Comparison of ENCODE assay signal across 8 cellular contexts in genomic region chr19:10193666-10194499, GRCh38. TPM values are rescaled to one million over a fixed set of nuclear protein-coding genes. Genes with fewer than 3 reads are reported as not detected.
DNase-seq lines count a peak whose midpoint lies in the region; ATAC-seq, FAIRE-seq and TF ChIP-seq lines count a peak whose summit lies in the region.

No MANE protein-coding gene starts in this region.

- H3K4me1 ChIP-seq in BE2C (no peaks in the 10 kb centered on the region), endothelial cell of umbilical vein (ENCODE audit: control insufficient read depth, extremely low read depth, insufficient read depth, low read length) (peaks cover 16% of the 10 kb centered on the region), muscle layer of colon (ENCODE audit: insufficient read depth, low read length) (peaks cover 13% of the 10 kb centered on the region), transverse colon (peaks cover 10 to 20% (median 15%) of the 10 kb centered on the region in 4 donors)

- peak; percentile 76 for FAIRE-seq in GM19239 (lab: Jason Lieb, UNC)
- peak; percentile 82 for FAIRE-seq in endothelial cell of umbilical vein (lab: Jason Lieb, UNC)

- H3K9ac ChIP-seq in endothelial cell of umbilical vein (replicated peaks; ENCODE audit: extremely low read depth, insufficient read depth, low read length) (peak overlapping the region; percentile 78), muscle layer of colon (ENCODE audit: low read length) (peak overlapping the region; percentile 15)

- H3K36me3 ChIP-seq in BE2C: peaks cover 31% of the 10 kb centered on the region
- H3K36me3 ChIP-seq in endothelial cell of umbilical vein (ENCODE audit: control insufficient read depth in 2 of 2, extremely low read depth in 1 of 2, insufficient read depth in 2 of 2, low read length in 2 of 2): no peaks in the 10 kb centered on the region
- no peaks in the 10 kb centered on the region for H3K36me3 ChIP-seq in muscle layer of colon (ENCODE audit: insufficient read depth, low read length)
- H3K36me3 ChIP-seq in transverse colon: no peaks in the 10 kb centered on the region

- ATAC-seq in HG03457 (IDR thresholded peaks at IDR 0.05; ENCODE audit: unreplicated experiment): peak; percentile 13

- no peak for TF ChIP-seq EP300 in transverse colon (IDR thresholded peaks at IDR 0.05; ENCODE audit: low read depth)

- H3K4me3 ChIP-seq in BE2C (ENCODE audit: low read depth, low read length) (peak overlapping the region; percentile 95), endothelial cell of umbilical vein (replicated peaks in 1 of 3; ENCODE audit: insufficient read depth in 1 of 3, low read depth in 1 of 3, low read length in 3 of 3) (peak overlapping the region; percentile 67 to 88 (median 86)), muscle layer of colon (ENCODE audit: low read depth in 1 of 2, low read length in 2 of 2) (peak overlapping the region; percentile 88 to 91), transverse colon (peak overlapping the region; percentile 72 to 87 (median 78))

- no peaks in the 10 kb centered on the region for H4K20me1 ChIP-seq in endothelial cell of umbilical vein (replicated peaks; ENCODE audit: control insufficient read depth, extremely low read depth, insufficient read depth, low read length)

- H3K4me2 ChIP-seq in endothelial cell of umbilical vein (ENCODE audit: insufficient read depth, low read length): peak overlapping the region; percentile 86

- in situ Hi-C loops in transverse colon (cut with MboI; ENCODE audit: low pct_ligation_motif_present in 1 of 4, low pct_unique_long_range_greater_than_20kb in 1 of 4, low sequenced_read_pairs in 3 of 4): loop anchor here in 1 of 4 donors (10.0 kb wide), 1 partner anchor 51 kb away; no protein-coding TSS in a partner anchor

- no peaks in the 10 kb centered on the region for H3K9me1 ChIP-seq in endothelial cell of umbilical vein (replicated peaks; ENCODE audit: control insufficient read depth, extremely low read depth, insufficient read depth, low read length)

- TF ChIP-seq POLR2A in endothelial cell of umbilical vein (IDR thresholded peaks at IDR 0.05; ENCODE audit: low read depth, low read length) (no peak), transverse colon (IDR thresholded peaks at IDR 0.05) (no peak)

- peaks cover 52% of the 10 kb centered on the region for H3K79me2 ChIP-seq in endothelial cell of umbilical vein (ENCODE audit: control insufficient read depth, insufficient read depth, low read length)

- intact Hi-C loops in endothelial cell of umbilical vein (cut with micrococcal nuclease): loop anchor here (1.0 to 10.0 kb wide), 4 partner anchors 37 to 191 kb away; partner anchors contain the start of genes ANGPTL6, PPAN, S1PR2 and TYK2
- intact Hi-C loops in transverse colon (cut with DNase I; ENCODE audit: low total_unique reads): no loop called here
- intact Hi-C loops in posterior vena cava (cut with DNase I): loop anchor here in 1 of 2 donors (5.0 kb wide), 1 partner anchor 38 kb away; the partner anchor contains the start of gene S1PR2

- CTCF ChIA-PET in endothelial cell of umbilical vein (lab: Charles Lee): interaction anchor here (0.8 to 2.3 kb wide), 3 partner anchors 26 to 56 kb away, joined by 3 to 9 read pairs (median 3); no protein-coding TSS in a partner anchor

- TSS peak; percentile 34 for BruUV-seq in endothelial cell of umbilical vein (replicated peaks; lab: Mats Ljungman, UMichigan)

- H3K27me3 ChIP-seq in BE2C (no peaks in the 10 kb centered on the region), endothelial cell of umbilical vein (ENCODE audit: control insufficient read depth in 2 of 2, insufficient read depth in 2 of 2, low read length in 2 of 2) (no peaks in the 10 kb centered on the region), muscle layer of colon (ENCODE audit: control insufficient read depth in 1 of 2, insufficient read depth in 2 of 2, low read length in 2 of 2) (no peaks in the 10 kb centered on the region), transverse colon (no peaks in the 10 kb centered on the region)

- dilution Hi-C loops in endothelial cell of umbilical vein (cut with MboI; ENCODE audit: extremely low pct_ligation_motif_present, low sequenced_read_pairs): no loop called here

- WGBS in transverse colon (ENCODE audit: low coverage in 1 of 2), 2 donors: 0 to 3% methylated on average over 4 to 16 of the region's 32 CpGs

- TF ChIP-seq CTCF in BE2C (IDR thresholded peaks at IDR 0.05; ENCODE audit: low read depth, low read length) (no peak), endothelial cell of umbilical vein (IDR thresholded peaks at IDR 0.05; ENCODE audit: extremely low read depth in 1 of 2, insufficient read depth in 1 of 2, low read depth in 1 of 2, low read length in 2 of 2) (no peak), transverse colon (IDR thresholded peaks at IDR 0.05) (no peak)

- peak overlapping the region; percentile 46 for H3K27ac ChIP-seq in endothelial cell of umbilical vein (ENCODE audit: insufficient read depth, low read depth, low read length)
- peak overlapping the region; percentile 92 for H3K27ac ChIP-seq in muscle layer of colon (ENCODE audit: low read depth, low read length)
- H3K27ac ChIP-seq in transverse colon: peak overlapping the region; percentile 88 to 96 (median 92)

- H3K9me3 ChIP-seq in BE2C (no peaks in the 10 kb centered on the region), endothelial cell of umbilical vein (replicated peaks; ENCODE audit: control insufficient read depth, insufficient read depth, low read length) (no peaks in the 10 kb centered on the region), muscle layer of colon (ENCODE audit: low read length) (no peaks in the 10 kb centered on the region), transverse colon (no peaks in the 10 kb centered on the region)

- DNase-seq in BE2C (peak; percentile 39), GM19239 (ENCODE audit: insufficient read length, low spot score) (no peak), T-helper 9 cell (peak; percentile 12), endothelial cell of umbilical vein (ENCODE audit: low read depth, low spot score) (peak; percentile 40), transverse colon (peak; percentile 10), posterior vena cava (ENCODE audit: low spot score) (no peak)

- POLR2A ChIA-PET in endothelial cell of umbilical vein (lab: Charles Lee): no interaction called here

- peak overlapping the region; percentile 49 for H2AFZ ChIP-seq in endothelial cell of umbilical vein (ENCODE audit: low read depth, low read length)

TF ChIP-seq in endothelial cell of umbilical vein, 7 proteins besides CTCF, POLR2A, EP300 and RAD21:
- TF ChIP-seq, protein P1, sequence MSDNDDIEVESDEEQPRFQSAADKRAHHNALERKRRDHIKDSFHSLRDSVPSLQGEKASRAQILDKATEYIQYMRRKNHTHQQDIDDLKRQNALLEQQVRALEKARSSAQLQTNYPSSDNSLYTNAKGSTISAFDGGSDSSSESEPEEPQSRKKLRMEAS (IDR thresholded peaks at IDR 0.05; ENCODE audit: insufficient read depth, insufficient read length): no peak
- peak; percentile 24 for TF ChIP-seq FOS (IDR thresholded peaks at IDR 0.05; ENCODE audit: borderline replicate concordance, insufficient read depth, low read length)

RNA-seq across cellular contexts. Expression of gene DNMT1, which starts 0.9 kb away (rescaled TPM):
- polyA plus RNA-seq in BE2C (2012; ENCODE audit: insufficient read depth, insufficient read length, low read depth): 151 TPM
- total RNA-seq in endothelial cell of umbilical vein (154 and 165 TPM in 2 replicates), transverse colon (100 to 1,000 TPM in 1 of 4 donors, 10 to 100 TPM in 3; 23.3 to 122 (median 42.0) TPM), posterior vena cava (10 to 100 TPM; 43.2 to 59.2 TPM)
- 48.9 and 53.4 TPM in 2 replicates for polyA plus RNA-seq in endothelial cell of umbilical vein
- polyA plus RNA-seq in endothelial cell of umbilical vein (2011; cell fraction: cytosol; rRNA removed): 46.5 and 50.1 TPM in 2 replicates
- polyA plus RNA-seq in endothelial cell of umbilical vein (2011; cell fraction: nucleus; rRNA removed): 219 and 253 TPM in 2 replicates
- polyA plus RNA-seq in endothelial cell of umbilical vein (2012): 97.1 and 125 TPM in 2 replicates
- 59.1 and 60.7 TPM in 2 replicates for polyA minus RNA-seq in endothelial cell of umbilical vein
- 110 TPM for polyA minus RNA-seq in endothelial cell of umbilical vein (2011; cell fraction: cytosol; rRNA and poly(A)+ RNA removed)
- 75.8 and 101 TPM in 2 replicates for polyA minus RNA-seq in endothelial cell of umbilical vein (2011; cell fraction: nucleus; rRNA and poly(A)+ RNA removed)

RNA-seq across cellular contexts. Expression of gene S1PR2, which starts 37.2 kb away (rescaled TPM):
- 11.0 TPM for polyA plus RNA-seq in BE2C (2012; ENCODE audit: insufficient read depth, insufficient read length, low read depth)
- total RNA-seq in endothelial cell of umbilical vein (1.0 and 1.3 TPM in 2 replicates), transverse colon (1 to 10 TPM in 3 of 4 donors, under 1 TPM in 1; 0.80 to 7.1 (median 3.5) TPM), posterior vena cava (10 to 100 TPM; 16.3 to 17.7 TPM)
- 0.70 and 1.3 TPM in 2 replicates for polyA plus RNA-seq in endothelial cell of umbilical vein
- 0.34 and 0.58 TPM in 2 replicates for polyA plus RNA-seq in endothelial cell of umbilical vein (2011; cell fraction: cytosol; rRNA removed)
- polyA plus RNA-seq in endothelial cell of umbilical vein (2011; cell fraction: nucleus; rRNA removed): 0.34 and 0.69 TPM in 2 replicates
- 0.29 and 0.37 TPM in 2 replicates for polyA plus RNA-seq in endothelial cell of umbilical vein (2012)
- 1.6 and 3.0 TPM in 2 replicates for polyA minus RNA-seq in endothelial cell of umbilical vein
- polyA minus RNA-seq in endothelial cell of umbilical vein (2011; cell fraction: cytosol; rRNA and poly(A)+ RNA removed): 5.1 TPM
- polyA minus RNA-seq in endothelial cell of umbilical vein (2011; cell fraction: nucleus; rRNA and poly(A)+ RNA removed): 0.48 and 0.87 TPM in 2 replicates

RNA-seq across cellular contexts. Expression of gene MRPL4, which starts 58.1 kb away (rescaled TPM):
- polyA plus RNA-seq in BE2C (2012; ENCODE audit: insufficient read depth, insufficient read length, low read depth): 294 TPM
- total RNA-seq in endothelial cell of umbilical vein: 69.4 and 70.4 TPM in 2 replicates
- 118 and 144 TPM in 2 replicates for polyA plus RNA-seq in endothelial cell of umbilical vein
- polyA plus RNA-seq in endothelial cell of umbilical vein (2011; cell fraction: cytosol; rRNA removed): 65.2 and 66.1 TPM in 2 replicates
- 46.5 and 48.6 TPM in 2 replicates for polyA plus RNA-seq in endothelial cell of umbilical vein (2011; cell fraction: nucleus; rRNA removed)
- 72.2 and 83.0 TPM in 2 replicates for polyA plus RNA-seq in endothelial cell of umbilical vein (2012)
- 17.3 and 22.7 TPM in 2 replicates for polyA minus RNA-seq in endothelial cell of umbilical vein
- 36.6 TPM for polyA minus RNA-seq in endothelial cell of umbilical vein (2011; cell fraction: cytosol; rRNA and poly(A)+ RNA removed)
- 7.5 and 12.8 TPM in 2 replicates for polyA minus RNA-seq in endothelial cell of umbilical vein (2011; cell fraction: nucleus; rRNA and poly(A)+ RNA removed)
- total RNA-seq in transverse colon: 10 to 100 TPM; 44.1 to 89.6 (median 62.5) TPM
- total RNA-seq in posterior vena cava: 10 to 100 TPM; 26.2 to 28.2 TPM

Comparison
In these comparisons a context has a peak if more than half of its experiments do, and no peak if none do; other contexts are left out.
1. DNase-seq: peak in BE2C (single experiment), T-helper 9 cell (single experiment), endothelial cell of umbilical vein (single experiment) and transverse colon (single experiment); none in GM19239 (single experiment) and posterior vena cava (single experiment).
2. Peak in every context shown above with its lines, with median percentiles within 50 percentile points of each other: H3K4me3 ChIP-seq and H3K27ac ChIP-seq.